ENCODE assay signal across 17 cellular contexts in genomic region chr16:1193825-1194581, GRCh38. TPM values are rescaled to one million over a fixed set of nuclear protein-coding genes. Genes with fewer than 3 reads are reported as not detected.
DNase-seq lines count a peak whose midpoint lies in the region; ATAC-seq and TF ChIP-seq lines count a peak whose summit lies in the region.
"Had no signal": no experiment of that assay in that cellular context is flagged by ENCODE, and none has a peak within 500 bp of the region (broad histone marks: within the 10 kb centered on the region; RNA-seq: fewer than 3 reads in every experiment).

No MANE protein-coding gene starts in this region.

- H3K4me3 Mint-ChIP-seq in MCF 10A (ENCODE audit: unreplicated experiment) = no peak overlapping the region
- H3K4me3 Mint-ChIP-seq: CD8-positive, alpha-beta T cell had no signal

- TF ChIP-seq EP300 in esophagus muscularis mucosa (IDR thresholded peaks at IDR 0.05) (no peak), stomach (IDR thresholded peaks at IDR 0.05) (no peak), SK-N-SH (IDR thresholded peaks at IDR 0.05; ENCODE audit: borderline replicate concordance in 1 of 2, low read depth in 1 of 2, low read length in 1 of 2) (no peak)

- no peak for TF ChIP-seq POLR2A in esophagus muscularis mucosa (IDR thresholded peaks at IDR 0.05; ENCODE audit: low read depth)
- TF ChIP-seq POLR2A in stomach (IDR thresholded peaks at IDR 0.05) = no peak

- WGBS in esophagus muscularis mucosa = 58% methylated on average over 18 of the region's 29 CpGs
- WGBS in stomach, 5 donors = 37 to 78% (median 76%) methylated on average over 9 to 29 of the region's 29 CpGs
- WGBS in SK-N-SH (ENCODE audit: low lambda C conversion rate) = 34% methylated on average over 6 of the region's 29 CpGs

- no peaks in the 10 kb centered on the region for H3K9me2 ChIP-seq in SK-N-SH

- POLR2A ChIA-PET in Panc1 (lab: Charles Lee) (no interaction called here), SK-N-SH (lab: Yijun Ruan, JAX) (no interaction called here), MCF 10A (lab: Yijun Ruan, JAX) (no interaction called here)

- H4K20me1 ChIP-seq in SK-N-SH (ENCODE audit: insufficient read depth) = peaks cover 9% of the 10 kb centered on the region; the same call in 1 of the 2 replicates

- peaks cover 34% of the 10 kb centered on the region for H3K4me1 ChIP-seq in Panc1 (ENCODE audit: control insufficient read depth, insufficient read depth, low read length)
- peaks cover 0 to 77% (median 67%) of the 10 kb centered on the region in 4 donors for H3K4me1 ChIP-seq in esophagus muscularis mucosa
- H3K4me1 ChIP-seq in stomach = peaks cover 8 to 39% (median 23%) of the 10 kb centered on the region in 4 donors
- no peaks in the 10 kb centered on the region; a peak in 1 of 4 replicates for H3K4me1 ChIP-seq in SK-N-SH (ENCODE audit: control insufficient read depth in 1 of 2, insufficient read depth in 2 of 2, low read depth in 1 of 2, low read length in 1 of 2)

- ATAC-seq in Panc1 (peak; percentile 35), GM21529 (IDR thresholded peaks at IDR 0.05; ENCODE audit: unreplicated experiment) (no peak)
- ATAC-seq: CD8-positive, alpha-beta T cell had no signal

- no peaks in the 10 kb centered on the region for H3K79me2 ChIP-seq in SK-N-SH (ENCODE audit: insufficient read depth)

- H3K27ac Mint-ChIP-seq in MCF 10A (ENCODE audit: low read depth, unreplicated experiment) = no peak overlapping the region
- H3K27ac Mint-ChIP-seq: CD8-positive, alpha-beta T cell had no signal

- H3K27ac ChIP-seq in Panc1 (ENCODE audit: low read length) = 0 out of 2 replicates have a peak overlapping the region, but pooled peaks have one; percentile 30
- peak overlapping the region; percentile 77 to 88 (median 83) for H3K27ac ChIP-seq in esophagus muscularis mucosa (replicated peaks in 1 of 4)
- H3K27ac ChIP-seq in stomach = peak overlapping the region in 3 of 5 donors; percentile 52 to 83 (median 57)
- no peak overlapping the region for H3K27ac ChIP-seq in SK-N-SH (ENCODE audit: low read depth in 2 of 2, low read length in 1 of 2)
- H3K27ac ChIP-seq: 22Rv1, BLaER1 had no signal

- no TSS peak for BruUV-seq in Panc1 (replicated peaks; lab: Mats Ljungman, UMichigan)
- no TSS peak for BruUV-seq in MCF 10A (replicated peaks; lab: Mats Ljungman, UMichigan)

- CTCF ChIA-PET in Panc1 (lab: Charles Lee) = interaction anchor here (0.7 to 1.1 kb wide), 2 partner anchors 83 to 88 kb away, joined by 3 read pairs; no protein-coding TSS in a partner anchor
- CTCF ChIA-PET in SK-N-SH (lab: Yijun Ruan, JAX) = interaction anchor here (0.6 to 2.1 kb wide), 23 partner anchors 9 to 195 kb away, joined by 3 to 9 read pairs (median 4); partner anchors contain the start of gene TPSG1
- CTCF ChIA-PET in MCF 10A (lab: Yijun Ruan, JAX) = interaction anchor here (0.6 to 2.0 kb wide), 11 partner anchors 11 to 1242 kb away, joined by 3 to 5 read pairs (median 3); no protein-coding TSS in a partner anchor

- no peaks in the 10 kb centered on the region for H3K36me3 ChIP-seq in Panc1 (ENCODE audit: control insufficient read depth, insufficient read depth, low read length)
- H3K36me3 ChIP-seq in esophagus muscularis mucosa = peaks cover 0 to 23% (median 13%) of the 10 kb centered on the region in 4 donors
- peaks cover 0 to 16% (median 0%) of the 10 kb centered on the region in 4 donors for H3K36me3 ChIP-seq in stomach
- no peaks in the 10 kb centered on the region for H3K36me3 ChIP-seq in SK-N-SH (replicated peaks in 1 of 2; ENCODE audit: control insufficient read depth in 1 of 2, insufficient read depth in 2 of 2, low read length in 1 of 2)
- H3K36me3 ChIP-seq: BLaER1 had no signal

- no peak overlapping the region for H3K9ac ChIP-seq in SK-N-SH
- H3K9ac ChIP-seq: BLaER1 had no signal

- DNase-seq in NCI-H2227 (lab: John Stamatoyannopoulos, UW; ENCODE audit: unreplicated experiment) = peak; percentile 41
- no peak for DNase-seq in NCI-H2227 treated with DMSO at 0.1 percent for 48 hours (lab: John Stamatoyannopoulos, UW)
- DNase-seq in Panc1 (ENCODE audit: low read depth, low spot score) = no peak
- DNase-seq in esophagus muscularis mucosa (ENCODE audit: extremely low spot score) = no peak
- no peak for DNase-seq in stomach
- no peak for DNase-seq in SK-N-SH
- no peak for DNase-seq in MCF 10A (ENCODE audit: unreplicated experiment)
- DNase-seq: GOT3, MV-4-11, NCI-H2029 treated with DMSO at 0.1 percent for 48 hours, NCI-H510A, Right ventricle myocardium superior had no signal

- intact Hi-C loops in Panc1 (cut with micrococcal nuclease; ENCODE audit: unreplicated experiment) (loop anchor here (2.0 kb wide), 1 partner anchor 87 kb away; no protein-coding TSS in a partner anchor), esophagus muscularis mucosa (cut with DNase I) (loop anchor here (2.0 to 5.0 kb wide), 2 partner anchors 42 to 87 kb away; partner anchors contain the start of gene CACNA1H), stomach (cut with DNase I; ENCODE audit: low total_unique reads) (no loop called here), MCF 10A (cut with micrococcal nuclease) (loop anchor here (2.0 kb wide), 1 partner anchor 87 kb away; no protein-coding TSS in a partner anchor)

- no peak for TF ChIP-seq RAD21 in SK-N-SH (IDR thresholded peaks at IDR 0.05; ENCODE audit: low read length)

- in situ Hi-C loops in Panc1 (cut with HindIII; ENCODE audit: low pct_unique_long_range_greater_than_20kb, low sequenced_read_pairs) = no loop called here

- no peak overlapping the region for H2AFZ ChIP-seq in SK-N-SH (ENCODE audit: low read depth)

- H3F3A ChIP-seq in SK-N-SH (replicated peaks; ENCODE audit: insufficient read depth) = no peaks in the 10 kb centered on the region

- TF ChIP-seq CTCF in Panc1 (IDR thresholded peaks at IDR 0.05) (no peak), esophagus muscularis mucosa (IDR thresholded peaks at IDR 0.05) (no peak), stomach (IDR thresholded peaks at IDR 0.05) (no peak), SK-N-SH (IDR thresholded peaks at IDR 0.05) (no peak), MCF 10A (IDR thresholded peaks at IDR 0.05; ENCODE audit: unreplicated experiment) (no peak)

- H3K4me3 ChIP-seq in Panc1 (ENCODE audit: low read depth in 2 of 2, low read length in 2 of 2) = no peak overlapping the region
- H3K4me3 ChIP-seq in esophagus muscularis mucosa = peak overlapping the region in 1 of 4 donors; percentile 7
- no peak overlapping the region for H3K4me3 ChIP-seq in stomach
- H3K4me3 ChIP-seq in SK-N-SH (ENCODE audit: low read depth in 2 of 2, low read length in 1 of 2) = no peak overlapping the region
- H3K4me3 ChIP-seq: BLaER1 had no signal

- H3K9me3 Mint-ChIP-seq in MCF 10A (ENCODE audit: unreplicated experiment) = no peaks in the 10 kb centered on the region
- H3K9me3 Mint-ChIP-seq: CD8-positive, alpha-beta T cell had no signal

- H3K36me3 Mint-ChIP-seq in MCF 10A (ENCODE audit: insufficient read depth, unreplicated experiment) = no peaks in the 10 kb centered on the region
- H3K36me3 Mint-ChIP-seq: CD8-positive, alpha-beta T cell had no signal

- H3K27me3 Mint-ChIP-seq in MCF 10A (ENCODE audit: insufficient read depth, unreplicated experiment) = no peaks in the 10 kb centered on the region

- H3K27me3 ChIP-seq in Panc1 (ENCODE audit: control insufficient read depth, insufficient read depth, low read length) (no peaks in the 10 kb centered on the region), esophagus muscularis mucosa (peaks cover 0 to 3% (median 0%) of the 10 kb centered on the region in 4 donors), stomach (peaks cover 0 to 23% (median 9%) of the 10 kb centered on the region in 3 donors), SK-N-SH (ENCODE audit: insufficient read depth) (peaks cover 44% of the 10 kb centered on the region)
- H3K27me3 ChIP-seq: BLaER1 had no signal

- H3K4me2 ChIP-seq in SK-N-SH = no peak overlapping the region

- no peaks in the 10 kb centered on the region for H3K4me1 Mint-ChIP-seq in MCF 10A (ENCODE audit: insufficient read depth, unreplicated experiment)

- H3K9me3 ChIP-seq in Panc1 (ENCODE audit: control insufficient read depth, insufficient read depth, low read depth, low read length) (no peaks in the 10 kb centered on the region), esophagus muscularis mucosa (no peaks in the 10 kb centered on the region), stomach (no peaks in the 10 kb centered on the region), SK-N-SH (no peaks in the 10 kb centered on the region)
- H3K9me3 ChIP-seq: BLaER1 had no signal

RNA-seq across cellular contexts. Expression of gene TPSG1, which starts 31.1 kb away (rescaled TPM):
- total RNA-seq in Panc1 (2021; ENCODE audit: unreplicated experiment) = 4.6 TPM
- 2.4 TPM for polyA plus RNA-seq in Panc1 (2012; ENCODE audit: insufficient read length)
- total RNA-seq in esophagus muscularis mucosa = 1 to 10 TPM in 2 of 4 donors, under 1 TPM in 2; 0.39 to 2.9 (median 1.00) TPM
- 10 to 100 TPM in 1 of 5 donors, not detected in 4; 22.9 TPM for total RNA-seq in stomach
- 1 to 10 TPM in 1 of 3 donors, under 1 TPM in 1, not detected in 1; 0.10 to 1.2 TPM for polyA plus RNA-seq in stomach
- polyA plus RNA-seq in SK-N-SH (2012; rRNA removed) = not detected in 2 replicates
- polyA plus RNA-seq in SK-N-SH (2012; cell fraction: cytosol; rRNA removed) = not detected in 2 replicates
- polyA plus RNA-seq in SK-N-SH (2012; cell fraction: nucleus; rRNA removed) = 0.05 TPM in 1 of 2 replicates, not detected in the other
- not detected in 2 replicates for total RNA-seq in MCF 10A (2022)
- total RNA-seq: CD8-positive, alpha-beta T cell; HT1080 had no signal

RNA-seq across cellular contexts. Expression of gene TPSB2, which starts 36.0 kb away (rescaled TPM):
- 0.57 TPM for total RNA-seq in Panc1 (2021; ENCODE audit: unreplicated experiment)
- 0.39 TPM for polyA plus RNA-seq in Panc1 (2012; ENCODE audit: insufficient read length)
- total RNA-seq in esophagus muscularis mucosa = 100 to 1,000 TPM in 2 of 4 donors, 10 to 100 TPM in 1, 1 to 10 TPM in 1; 7.5 to 304 (median 199) TPM
- 100 to 1,000 TPM in 2 of 5 donors, 10 to 100 TPM in 1, 1 to 10 TPM in 1, not detected in 1; 1.8 to 158 (median 70.5) TPM for total RNA-seq in stomach
- 100 to 1,000 TPM in 1 of 3 donors, 10 to 100 TPM in 2; 19.0 to 164 (median 47.9) TPM for polyA plus RNA-seq in stomach
- polyA plus RNA-seq in SK-N-SH (2012; rRNA removed) = not detected in 2 replicates
- polyA plus RNA-seq in SK-N-SH (2012; cell fraction: cytosol; rRNA removed) = not detected in 2 replicates
- polyA plus RNA-seq in SK-N-SH (2012; cell fraction: nucleus; rRNA removed) = not detected in 2 replicates
- total RNA-seq in MCF 10A (2022) = not detected in 2 replicates
- total RNA-seq: CD8-positive, alpha-beta T cell; HT1080 had no signal

RNA-seq across cellular contexts. Expression of gene CACNA1H, which starts 41.1 kb away (rescaled TPM):
- total RNA-seq in Panc1 (2021; ENCODE audit: unreplicated experiment) (31.1 TPM), esophagus muscularis mucosa (100 to 1,000 TPM; 225 to 361 (median 259) TPM), stomach (10 to 100 TPM; 15.8 to 49.6 (median 33.3) TPM), MCF 10A (2022) (not detected in 2 replicates)
- 40.3 TPM for polyA plus RNA-seq in Panc1 (2012; ENCODE audit: insufficient read length)
- polyA plus RNA-seq in stomach (10 to 100 TPM in 1 of 3 donors, 1 to 10 TPM in 2; 1.5 to 14.5 (median 4.2) TPM), SK-N-SH (2012; rRNA removed) (not detected in 2 replicates)
- polyA plus RNA-seq in SK-N-SH (2012; cell fraction: cytosol; rRNA removed) = not detected in 2 replicates
- not detected in 2 replicates for polyA plus RNA-seq in SK-N-SH (2012; cell fraction: nucleus; rRNA removed)
- total RNA-seq: HT1080 had no signal

RNA-seq across cellular contexts. Expression of gene TPSAB1, which starts 46.5 kb away (rescaled TPM):
- total RNA-seq in Panc1 (2021; ENCODE audit: unreplicated experiment) = not detected
- polyA plus RNA-seq in Panc1 (2012; ENCODE audit: insufficient read length) = not detected
- total RNA-seq in esophagus muscularis mucosa = 100 to 1,000 TPM in 3 of 4 donors, 10 to 100 TPM in 1; 15.6 to 237 (median 126) TPM
- total RNA-seq in stomach = 100 to 1,000 TPM in 3 of 5 donors, 10 to 100 TPM in 2; 15.4 to 202 (median 110) TPM
- 100 to 1,000 TPM in 1 of 3 donors, 10 to 100 TPM in 2; 16.9 to 115 (median 32.1) TPM for polyA plus RNA-seq in stomach
- not detected in 2 replicates for polyA plus RNA-seq in SK-N-SH (2012; rRNA removed)
- polyA plus RNA-seq in SK-N-SH (2012; cell fraction: cytosol; rRNA removed) = not detected in 2 replicates
- 0.06 TPM in 1 of 2 replicates, not detected in the other for polyA plus RNA-seq in SK-N-SH (2012; cell fraction: nucleus; rRNA removed)
- not detected in 2 replicates for total RNA-seq in MCF 10A (2022)
- total RNA-seq: CD8-positive, alpha-beta T cell; HT1080 had no signal

Comparison
In these comparisons a context has a peak if more than half of its experiments do, and no peak if none do; other contexts are left out.
1. H3K27ac ChIP-seq: peak in Panc1 (single experiment), esophagus muscularis mucosa (4 of 4) and stomach (3 of 5); none in SK-N-SH (0 of 2).
2. RNA of gene CACNA1H, which starts 41.1 kb away (total RNA-seq): 225 to 361 TPM in esophagus muscularis mucosa, 15.8 to 49.6 TPM in stomach and 31.1 TPM in Panc1 (single experiment); not detected in MCF 10A; every median in the first group is over 10 times any median in the second.